ENCODE assay signal across 8 cellular contexts in genomic region chrX:154020500-154021115, GRCh38. TPM values are rescaled to one million over a fixed set of nuclear protein-coding genes. Genes with fewer than 3 reads are reported as not detected.
DNase-seq lines count a peak whose midpoint lies in the region; ATAC-seq and TF ChIP-seq lines count a peak whose summit lies in the region.

No MANE protein-coding gene starts in this region.

- H3K4me3 ChIP-seq in CD4-positive, CD25-positive, alpha-beta regulatory T cell (ENCODE audit: low read depth, low read length): peak overlapping the region; percentile 55
- peak overlapping the region; percentile 48 for H3K4me3 ChIP-seq in brain microvascular endothelial cell (ENCODE audit: low read depth, low read length)
- H3K4me3 ChIP-seq in mucosa of rectum (ENCODE audit: low read length in 2 of 2): peak overlapping the region; percentile 51 to 74

- H3K27me3 Mint-ChIP-seq in CD4-positive, CD25-positive, alpha-beta regulatory T cell: no peaks in the 10 kb centered on the region

- no peak for ATAC-seq in CD4-positive, CD25-positive, alpha-beta regulatory T cell (ENCODE audit: low read depth in 2 of 2)
- no peak for ATAC-seq in GM21723 (IDR thresholded peaks at IDR 0.05; ENCODE audit: unreplicated experiment)

- peak overlapping the region; percentile 78 for H3K27ac ChIP-seq in CD4-positive, CD25-positive, alpha-beta regulatory T cell (ENCODE audit: insufficient read depth, low read length, poor library complexity, severe bottlenecking)
- H3K27ac ChIP-seq in brain microvascular endothelial cell: peak overlapping the region; percentile 91
- H3K27ac ChIP-seq in mucosa of rectum (ENCODE audit: low read depth in 2 of 2, low read length in 2 of 2): peak overlapping the region; percentile 81 to 87

- no peaks in the 10 kb centered on the region for H3K27me3 ChIP-seq in CD4-positive, CD25-positive, alpha-beta regulatory T cell (ENCODE audit: control insufficient read depth, insufficient read depth, low read length)
- H3K27me3 ChIP-seq in brain microvascular endothelial cell (replicated peaks) (no peaks in the 10 kb centered on the region), mucosa of rectum (ENCODE audit: control insufficient read depth in 2 of 2, insufficient read depth in 2 of 2, low read length in 2 of 2) (peaks cover 0 to 6% of the 10 kb centered on the region in 2 donors)

- H3K4me1 ChIP-seq in CD4-positive, CD25-positive, alpha-beta regulatory T cell (ENCODE audit: control insufficient read depth, insufficient read depth, low read length, poor library complexity, severe bottlenecking): peaks cover 21% of the 10 kb centered on the region
- H3K4me1 ChIP-seq in mucosa of rectum (ENCODE audit: control insufficient read depth in 2 of 2, insufficient read depth in 2 of 2, low read length in 2 of 2): peaks cover 4 to 12% of the 10 kb centered on the region in 2 donors

- peak overlapping the region; percentile 60 to 73 for H3K9ac ChIP-seq in mucosa of rectum (ENCODE audit: low read depth in 1 of 2, low read length in 2 of 2)

- peak overlapping the region; percentile 88 to 91 (median 88) for H3K4me3 Mint-ChIP-seq in CD4-positive, CD25-positive, alpha-beta regulatory T cell

- no peaks in the 10 kb centered on the region for H3K36me3 ChIP-seq in CD4-positive, CD25-positive, alpha-beta regulatory T cell (ENCODE audit: control insufficient read depth, insufficient read depth, low read length)
- peaks cover 5% of the 10 kb centered on the region for H3K36me3 ChIP-seq in brain microvascular endothelial cell (replicated peaks)
- H3K36me3 ChIP-seq in mucosa of rectum (ENCODE audit: control insufficient read depth in 2 of 2, insufficient read depth in 2 of 2, low read length in 2 of 2): peaks cover 5 to 9% of the 10 kb centered on the region in 2 donors

- TF ChIP-seq CTCF in brain microvascular endothelial cell (IDR thresholded peaks at IDR 0.05; ENCODE audit: low read depth, low read length, missing control alignments): no peak

- no peaks in the 10 kb centered on the region for H3K9me3 Mint-ChIP-seq in CD4-positive, CD25-positive, alpha-beta regulatory T cell

- DNase-seq in CD4-positive, CD25-positive, alpha-beta regulatory T cell: peak in 1 of 3 donors; percentile 19
- DNase-seq in LHCN-M2 (ENCODE audit: low read depth): peak; percentile 12
- no peak for DNase-seq in brain microvascular endothelial cell
- DNase-seq in putamen (ENCODE audit: low spot score): no peak
- DNase-seq in C1 segment of cervical spinal cord (lab: John Stamatoyannopoulos, UW): no peak
- DNase-seq in ACHN: no peak

- peaks cover 0 to 18% (median 4%) of the 10 kb centered on the region in 4 donors for H3K4me1 Mint-ChIP-seq in CD4-positive, CD25-positive, alpha-beta regulatory T cell

- H3K9me3 ChIP-seq in CD4-positive, CD25-positive, alpha-beta regulatory T cell (ENCODE audit: control insufficient read depth in 2 of 2, low read length in 2 of 2): no peaks in the 10 kb centered on the region
- no peaks in the 10 kb centered on the region for H3K9me3 ChIP-seq in mucosa of rectum (ENCODE audit: control insufficient read depth in 2 of 2, low read length in 2 of 2)

- in situ Hi-C loops in brain microvascular endothelial cell (cut with HindIII; ENCODE audit: low pct_ligation_motif_present, low sequenced_read_pairs) (no loop called here), ACHN (cut with HindIII; ENCODE audit: low pct_ligation_motif_present, low pct_unique_long_range_greater_than_20kb, low sequenced_read_pairs) (no loop called here)

- H3K27ac Mint-ChIP-seq in CD4-positive, CD25-positive, alpha-beta regulatory T cell: peak overlapping the region; percentile 90 to 96 (median 92)

- peaks cover 4% of the 10 kb centered on the region for H3K36me3 Mint-ChIP-seq in CD4-positive, CD25-positive, alpha-beta regulatory T cell

RNA-seq across cellular contexts. Expression of gene IRAK1, which starts 0.9 kb away (rescaled TPM):
- 64.7 TPM for total RNA-seq in CD4-positive, CD25-positive, alpha-beta regulatory T cell
- 10 to 100 TPM; 23.7 to 29.5 (median 26.0) TPM for polyA plus RNA-seq in CD4-positive, CD25-positive, alpha-beta regulatory T cell
- total RNA-seq in LHCN-M2 (2014; rRNA removed): 135 and 149 TPM in 2 replicates
- polyA plus RNA-seq in LHCN-M2 (2012): 150 TPM

RNA-seq across cellular contexts. Expression of gene TMEM187, which starts 48.1 kb away (rescaled TPM):
- total RNA-seq in CD4-positive, CD25-positive, alpha-beta regulatory T cell: 6.0 TPM
- 10 to 100 TPM; 16.1 to 21.0 (median 17.7) TPM for polyA plus RNA-seq in CD4-positive, CD25-positive, alpha-beta regulatory T cell
- 8.9 and 9.0 TPM in 2 replicates for total RNA-seq in LHCN-M2 (2014; rRNA removed)
- 8.8 TPM for polyA plus RNA-seq in LHCN-M2 (2012)

RNA-seq across cellular contexts. Expression of gene HCFC1, which starts 49.0 kb away (rescaled TPM):
- 71.6 TPM for total RNA-seq in CD4-positive, CD25-positive, alpha-beta regulatory T cell
- polyA plus RNA-seq in CD4-positive, CD25-positive, alpha-beta regulatory T cell: 1 to 10 TPM; 3.0 to 4.3 (median 3.6) TPM
- 36.8 and 37.4 TPM in 2 replicates for total RNA-seq in LHCN-M2 (2014; rRNA removed)
- polyA plus RNA-seq in LHCN-M2 (2012): 20.8 TPM
